In the genomic region with DNA sequence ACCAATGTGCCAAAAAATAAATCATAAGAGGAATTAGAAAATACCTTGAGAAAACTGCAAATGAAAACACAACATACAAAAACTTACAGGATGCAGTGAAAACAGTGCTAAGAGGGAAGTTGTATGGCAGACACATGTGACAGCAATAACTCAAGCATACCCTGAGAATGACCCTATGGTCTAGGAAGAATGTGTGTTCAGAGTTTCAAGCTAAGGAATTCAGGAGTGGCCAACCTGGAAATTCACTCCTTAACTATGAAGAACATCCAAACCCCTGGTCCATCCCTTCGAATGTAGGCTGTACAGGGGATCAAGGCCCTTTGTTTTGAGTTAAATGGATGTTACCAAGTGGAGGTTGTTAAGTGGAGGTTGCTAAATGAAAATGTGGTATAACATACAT, we compare ENCODE assay signal across 15 cellular contexts.
DNase-seq lines count a peak whose midpoint lies in the region; ATAC-seq and FAIRE-seq lines count a peak whose summit lies in the region.
"Had no signal": no experiment of that assay in that cellular context is flagged by ENCODE, and none has a peak within 500 bp of the region (broad histone marks: within the 10 kb centered on the region; RNA-seq: fewer than 3 reads in every experiment).

No MANE protein-coding gene starts in this region.

- H3K27ac Mint-ChIP-seq in memory B cell: peak overlapping the region; percentile 23

- no peak for ATAC-seq in memory B cell (ENCODE audit: low read depth)
- ATAC-seq in HG03045 (IDR thresholded peaks at IDR 0.05; ENCODE audit: unreplicated experiment): no peak

- H3K4me1 Mint-ChIP-seq in memory B cell: peaks cover 11% of the 10 kb centered on the region

- H3K27me3 Mint-ChIP-seq in memory B cell: no peaks in the 10 kb centered on the region

- no peak overlapping the region for H3K4me3 Mint-ChIP-seq in memory B cell

- DNase-seq in HTR-8/SVneo (ENCODE audit: insufficient read length, low spot score): no peak
- DNase-seq in astrocyte of the hippocampus (ENCODE audit: low read depth, low spot score): peak; percentile 10
- DNase-seq in memory B cell (ENCODE audit: low spot score in 2 of 2): no peak
- DNase-seq in activated CD4-positive, alpha-beta T cell treated with anti-CD3 and anti-CD28 coated beads, Interleukin-2, amount 50 U/mL, for 1 hour: no peak
- no peak for DNase-seq in activated CD4-positive, CD25-positive, alpha-beta regulatory T cell (lab: John Stamatoyannopoulos, UW)
- no peak for DNase-seq in NCI-H1092 (lab: John Stamatoyannopoulos, UW)
- DNase-seq: DND-41, NCI-H1105 treated with DMSO at 0.1 percent for 48 hours, NCI-H1694 treated with DMSO at 0.1 percent for 48 hours, NCI-H2107, NCI-H510A treated with DMSO at 0.1 percent for 48 hours, NCI-H774, SHP77 treated with DMSO at 0.1 percent for 48 hours, SK-N-SH had no signal

- H3K36me3 Mint-ChIP-seq in memory B cell: peaks cover 37% of the 10 kb centered on the region

- peaks cover 14% of the 10 kb centered on the region for H3K9me3 Mint-ChIP-seq in memory B cell

- peak; percentile 64 for FAIRE-seq in HTR-8/SVneo (lab: Jason Lieb, UNC)
